8 cellular contexts compared by ENCODE assay signal in genomic region chr9:133738039-133738805, GRCh38. TPM values are rescaled to one million over a fixed set of nuclear protein-coding genes. Genes with fewer than 3 reads are reported as not detected.
DNase-seq lines count a peak whose midpoint lies in the region; ATAC-seq and TF ChIP-seq lines count a peak whose summit lies in the region.

TSS of gene SARDH (minus strand) at chr9:133738352. CDS start at chr9:133734173, 4,179 bp downstream.

- no peaks in the 10 kb centered on the region for H3K36me3 ChIP-seq in GM06990 (ENCODE audit: control insufficient read depth, insufficient read depth, low read length)

- no peaks in the 10 kb centered on the region for H3K27me3 Mint-ChIP-seq in natural killer cell treated with Interleukin-12 subunit alpha and Interleukin-12 subunit beta and Interleukin-15 and Interleukin-18, amount 100 ng/mL, for 72 hours
- no peaks in the 10 kb centered on the region for H3K27me3 Mint-ChIP-seq in type B pancreatic cell

- H3K36me3 Mint-ChIP-seq in natural killer cell treated with Interleukin-12 subunit alpha and Interleukin-12 subunit beta and Interleukin-15 and Interleukin-18, amount 100 ng/mL, for 72 hours, result no peaks in the 10 kb centered on the region
- H3K36me3 Mint-ChIP-seq in type B pancreatic cell, result no peaks in the 10 kb centered on the region

- TF ChIP-seq CTCF in GM06990 (IDR thresholded peaks at IDR 0.05; ENCODE audit: insufficient read depth, low read length, poor library complexity, severe bottlenecking) (no peak), fibroblast of the aortic adventitia (IDR thresholded peaks at IDR 0.05; ENCODE audit: insufficient read depth, low read length) (no peak), type B pancreatic cell (conservative IDR thresholded peaks at IDR 0.05) (no peak)

- peaks cover 0 to 2% of the 10 kb centered on the region in 2 donors for H3K4me1 Mint-ChIP-seq in natural killer cell treated with Interleukin-12 subunit alpha and Interleukin-12 subunit beta and Interleukin-15 and Interleukin-18, amount 100 ng/mL, for 72 hours (ENCODE audit: low read depth in 2 of 2)
- H3K4me1 Mint-ChIP-seq in type B pancreatic cell (ENCODE audit: unreplicated experiment), result peaks cover 14% of the 10 kb centered on the region

- H3K27me3 ChIP-seq in GM06990 (replicated peaks; ENCODE audit: control insufficient read depth, insufficient read depth, low read length), result peaks cover 2% of the 10 kb centered on the region

- H3K4me3 ChIP-seq in GM06990 (replicated peaks; ENCODE audit: low read depth, low read length) (peak within 1 kb of the TSS; percentile 25), fibroblast of the aortic adventitia (ENCODE audit: low read depth, low read length) (peak within 1 kb of the TSS; percentile 54)

- DNase-seq in GM06990 (ENCODE audit: extremely low read depth, insufficient read length), result peak; percentile 46
- DNase-seq in NCI-H1105 treated with DMSO at 0.1 percent for 48 hours (lab: John Stamatoyannopoulos, UW), result peak; percentile 57
- peak; percentile 39 for DNase-seq in activated CD8-positive, alpha-beta memory T cell treated with anti-CD3 and anti-CD28 coated beads, Interleukin-2, amount 50 U/mL, for 4 hours
- peak; percentile 35 for DNase-seq in fibroblast of the aortic adventitia (ENCODE audit: low read depth)
- DNase-seq in natural killer cell treated with Interleukin-12 subunit alpha and Interleukin-12 subunit beta and Interleukin-15 and Interleukin-18, amount 100 ng/mL, for 72 hours (ENCODE audit: low spot score), result no peak
- DNase-seq in type B pancreatic cell (ENCODE audit: extremely low spot score, unreplicated experiment), result peak; percentile 76

- H3K4me3 Mint-ChIP-seq in natural killer cell treated with Interleukin-12 subunit alpha and Interleukin-12 subunit beta and Interleukin-15 and Interleukin-18, amount 100 ng/mL, for 72 hours, result no peak within 1 kb of the TSS
- H3K4me3 Mint-ChIP-seq in type B pancreatic cell, result peak within 1 kb of the TSS; percentile 45

- no peaks in the 10 kb centered on the region for H3K9me3 Mint-ChIP-seq in natural killer cell treated with Interleukin-12 subunit alpha and Interleukin-12 subunit beta and Interleukin-15 and Interleukin-18, amount 100 ng/mL, for 72 hours
- H3K9me3 Mint-ChIP-seq in type B pancreatic cell, result no peaks in the 10 kb centered on the region

- H3K27ac Mint-ChIP-seq in natural killer cell treated with Interleukin-12 subunit alpha and Interleukin-12 subunit beta and Interleukin-15 and Interleukin-18, amount 100 ng/mL, for 72 hours, result peak within 1 kb of the TSS in 1 of 2 donors; percentile 45
- H3K27ac Mint-ChIP-seq in type B pancreatic cell, result no peak within 1 kb of the TSS

- ATAC-seq in natural killer cell treated with Interleukin-12 subunit alpha and Interleukin-12 subunit beta and Interleukin-15 and Interleukin-18, amount 100 ng/mL, for 72 hours, result peak; percentile 61 to 85
- ATAC-seq in HG02852 (IDR thresholded peaks at IDR 0.05; ENCODE audit: unreplicated experiment) (no peak), HG03442 (IDR thresholded peaks at IDR 0.05; ENCODE audit: unreplicated experiment) (no peak)

RNA-seq across cellular contexts. Expression of gene SARDH, which starts in this region (rescaled TPM):
- total RNA-seq in fibroblast of the aortic adventitia (ENCODE audit: low replicate concordance), result 0.18 and 2.9 TPM in 2 replicates
- under 1 TPM; 0.36 to 0.38 TPM for total RNA-seq in natural killer cell treated with Interleukin-12 subunit alpha and Interleukin-12 subunit beta and Interleukin-15 and Interleukin-18, amount 100 ng/mL, for 72 hours
- 0.76 and 6.8 TPM in 2 replicates for total RNA-seq in type B pancreatic cell (ENCODE audit: low replicate concordance)

Comparison
In these comparisons a context has a peak if more than half of its experiments do, and no peak if none do; other contexts are left out.
1. Peak in ATAC-seq in natural killer cell treated with Interleukin-12 subunit alpha and Interleukin-12 subunit beta and Interleukin-15 and Interleukin-18, amount 100 ng/mL, for 72 hours; RNA of the gene not detected or under 1 TPM.